In genomic region chr3:6035626-6036025, GRCh38 we compare ENCODE assay signal across 9 cellular contexts.
"Had no signal": no experiment of that assay in that cellular context is flagged by ENCODE, and none has a peak within 500 bp of the region (broad histone marks: within the 10 kb centered on the region; RNA-seq: fewer than 3 reads in every experiment).

No MANE protein-coding gene starts in this region.

- H3K4me2 ChIP-seq: GM23338 had no signal

- ATAC-seq: GM23338, K562 had no signal

- FAIRE-seq: H1, H54, HTR-8/SVneo, K562 had no signal

- DNase-seq: H9, HCEC 1CT, IMR-90, KG1 had no signal

- H3K4me3 ChIP-seq: GM23338, K562 had no signal

- H2AFZ ChIP-seq: GM23338 had no signal
